In genomic region chr3:37519236-37519635, GRCh38 we compare ENCODE assay signal across 9 cellular contexts.
"Had no signal": no experiment of that assay in that cellular context is flagged by ENCODE, and none has a peak within 500 bp of the region (broad histone marks: within the 10 kb centered on the region; RNA-seq: fewer than 3 reads in every experiment).

No MANE protein-coding gene starts in this region.

- ATAC-seq: GM23338, HCT116 had no signal

- H3K4me3 ChIP-seq: GM23248, GM23338, HAP-1 had no signal

- DNase-seq: GM23248, GOT3, H7, H9, HCEC 1CT, HFFc6 had no signal

- H3K9ac ChIP-seq: GM23248 had no signal

- H3K4me2 ChIP-seq: GM23338 had no signal

- H3K27ac ChIP-seq: GM23248 had no signal

- H3K36me3 ChIP-seq: HAP-1 had no signal

- H2AFZ ChIP-seq: GM23248, GM23338 had no signal

- H3K9me3 ChIP-seq: HAP-1 had no signal
